In the genomic region with DNA sequence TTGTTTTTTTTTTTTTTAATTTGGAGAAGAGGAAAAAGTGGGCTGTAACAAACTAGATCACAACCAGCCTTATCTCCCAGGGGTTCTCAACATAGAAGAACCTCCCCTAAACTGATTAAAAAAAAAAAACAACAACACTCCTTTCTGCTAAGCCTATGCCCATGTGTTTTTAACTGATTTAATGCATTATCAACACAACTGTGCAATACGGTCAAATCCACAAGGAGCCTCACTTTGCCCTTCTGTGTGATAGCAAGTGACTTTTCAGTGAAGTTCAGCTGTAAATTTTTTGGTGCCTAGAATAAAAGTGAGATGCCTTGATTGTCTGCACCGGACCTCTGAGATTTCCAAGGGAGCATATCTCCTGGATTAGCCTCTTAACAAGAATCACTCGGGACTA, we compare ENCODE assay signal across 20 cellular contexts. TPM values are rescaled to one million over a fixed set of nuclear protein-coding genes. Genes with fewer than 3 reads are reported as not detected.
A peak's percentile ranks its signal among the peaks of the same experiment; 100 is the strongest.
DNase-seq lines count a peak whose midpoint lies in the region; ATAC-seq, FAIRE-seq and TF ChIP-seq lines count a peak whose summit lies in the region.
"Had no signal": no experiment of that assay in that cellular context is flagged by ENCODE, and none has a peak within 500 bp of the region (broad histone marks: within the 10 kb centered on the region; RNA-seq: fewer than 3 reads in every experiment).

No MANE protein-coding gene starts in this region.

- H3K9me3 ChIP-seq in heart left ventricle (no peaks in the 10 kb centered on the region), GM12878 (replicated peaks; ENCODE audit: control insufficient read depth, insufficient read depth, low read length) (no peaks in the 10 kb centered on the region), muscle layer of duodenum (ENCODE audit: control insufficient read depth in 1 of 2, low read length in 2 of 2) (no peaks in the 10 kb centered on the region), upper lobe of right lung (no peaks in the 10 kb centered on the region)
- H3K9me3 ChIP-seq: A549 had no signal

- no peak overlapping the region for H2AFZ ChIP-seq in GM12878 (ENCODE audit: control insufficient read depth, low read depth, low read length)

- FAIRE-seq in GM12878 (lab: Jason Lieb, UNC) = no peak
- FAIRE-seq: A549 had no signal

- SMC1A ChIA-PET in GM12878 (lab: Charles Lee; ENCODE audit: uncharacterized antibody, unreplicated experiment) = interaction anchor here (0.8 kb wide), 1 partner anchor 12 kb away, joined by 3 read pairs; no protein-coding TSS in a partner anchor

- TF ChIP-seq RAD21 in GM12878 (IDR thresholded peaks at IDR 0.05; ENCODE audit: insufficient read depth, low read depth, low read length) = no peak

- H3K4me3 ChIP-seq in heart left ventricle = peak overlapping the region in 10 of 12 donors; percentile 5 to 62 (median 52)
- H3K4me3 ChIP-seq in GM12878 = peak overlapping the region; percentile 25; the same call in 1 of the 2 replicates
- H3K4me3 ChIP-seq in muscle layer of duodenum (ENCODE audit: low read depth in 1 of 2, low read length in 2 of 2) = peak overlapping the region; percentile 45 to 61
- peak overlapping the region; percentile 45 for H3K4me3 ChIP-seq in upper lobe of right lung

- H3K27ac ChIP-seq in heart left ventricle (peak overlapping the region in 4 of 12 donors; percentile 17 to 91 (median 34)), GM12878 (ENCODE audit: control insufficient read depth, insufficient read depth) (no peak overlapping the region), muscle layer of duodenum (ENCODE audit: low read length) (peak overlapping the region; percentile 82), upper lobe of right lung (no peak overlapping the region)
- H3K27ac ChIP-seq: cardiac muscle cell had no signal

- BruUV-seq in GM12878 (replicated peaks; lab: Mats Ljungman, UMichigan) = no TSS peak

- TF ChIP-seq POLR2A in heart left ventricle (IDR thresholded peaks at IDR 0.05) (no peak), GM12878 (IDR thresholded peaks at IDR 0.05; ENCODE audit: low read depth, low read length) (no peak)

- no peaks in the 10 kb centered on the region for H4K20me1 ChIP-seq in GM12878 (ENCODE audit: control insufficient read depth, insufficient read depth)

- CTCF ChIA-PET in GM12878 (lab: Yijun Ruan, JAX) = no interaction called here

- TF ChIP-seq CTCF in heart left ventricle (IDR thresholded peaks at IDR 0.05) = no peak
- TF ChIP-seq CTCF in GM12878 (IDR thresholded peaks at IDR 0.05 in 2 of 3, conservative IDR thresholded peaks at IDR 0.05 in 1 of 3; ENCODE audit: control insufficient read depth in 2 of 3, extremely low read depth in 1 of 3, insufficient read depth in 1 of 3, low read depth in 3 of 3, low read length in 3 of 3) = no peak
- no peak for TF ChIP-seq CTCF in upper lobe of right lung (IDR thresholded peaks at IDR 0.05)

- TF ChIP-seq EP300 in GM12878 (IDR thresholded peaks at IDR 0.05; ENCODE audit: borderline replicate concordance in 1 of 2, control insufficient read depth in 1 of 2, low read depth in 2 of 2, low read length in 2 of 2) = no peak

- RAD21 ChIA-PET in GM12878 (lab: Charles Lee; ENCODE audit: unreplicated experiment) = no interaction called here

- H3K9ac ChIP-seq in GM12878 (ENCODE audit: control insufficient read depth, insufficient read depth, low read length) = no peak overlapping the region

- H3K36me3 ChIP-seq in heart left ventricle = no peaks in the 10 kb centered on the region
- no peaks in the 10 kb centered on the region for H3K36me3 ChIP-seq in GM12878 (ENCODE audit: control insufficient read depth in 2 of 2, insufficient read depth in 2 of 2, low read length in 1 of 2)
- H3K36me3 ChIP-seq in muscle layer of duodenum (ENCODE audit: control insufficient read depth in 1 of 2, insufficient read depth in 2 of 2, low read length in 2 of 2) = no peaks in the 10 kb centered on the region
- no peaks in the 10 kb centered on the region for H3K36me3 ChIP-seq in upper lobe of right lung
- H3K36me3 ChIP-seq: cardiac muscle cell had no signal

- DNase-seq in heart left ventricle (no peak), cardiac septum (ENCODE audit: low spot score) (no peak), GM12878 (ENCODE audit: low read depth, low spot score) (no peak), upper lobe of right lung (no peak), SIG-M5 treated with dmso at 0.1 percent for 504 hours (lab: John Stamatoyannopoulos, UW; ENCODE audit: unreplicated experiment) (no peak), HCEC 1CT (no peak)
- no peak for DNase-seq in stimulated activated CD4-positive, alpha-beta T cell treated with anti-CD3 and anti-CD28 coated beads, Interleukin-12 subunit alpha, Interleukin-12 subunit beta, amount 100 ng/mL, for 4 hours
- DNase-seq: CD8-positive, alpha-beta memory T cell; GF-D8; naive B cell; NCI-H1436 treated with DMSO at 0.1 percent for 48 hours; NCI-H446 treated with DMSO at 0.1 percent for 48 hours; retina; stimulated activated CD4-positive, alpha-beta T cell treated with anti-CD3 and anti-CD28 coated beads, Interleukin-4, amount 100 ng/mL, for 1 hour; T-cell had no signal

- H3K27me3 ChIP-seq in heart left ventricle (peaks cover 0 to 41% (median 15%) of the 10 kb centered on the region in 9 donors), GM12878 (replicated peaks in 1 of 2; ENCODE audit: control insufficient read depth in 2 of 2, insufficient read depth in 2 of 2, low read length in 1 of 2) (peaks cover 9 to 10% of the 10 kb centered on the region in 2 experiments), muscle layer of duodenum (ENCODE audit: low read depth, low read length) (no peaks in the 10 kb centered on the region), upper lobe of right lung (peaks cover 18% of the 10 kb centered on the region)

- in situ Hi-C loops in GM12878 (cut with MboI) = no loop called here

- H3K79me2 ChIP-seq in GM12878 (ENCODE audit: control insufficient read depth, insufficient read depth, low read length) = no peaks in the 10 kb centered on the region

- ATAC-seq in heart left ventricle = no peak
- no peak for ATAC-seq in GM12878
- ATAC-seq in upper lobe of right lung = no peak
- ATAC-seq: Panc1, T-cell had no signal

- intact Hi-C loops in heart left ventricle (cut with DNase I) = loop anchor here in 1 of 10 donors (10.0 kb wide), 1 partner anchor 61 kb away; no protein-coding TSS in a partner anchor
- intact Hi-C loops in cardiac septum (cut with DNase I) = no loop called here
- intact Hi-C loops in GM12878 (cut with micrococcal nuclease; ENCODE audit: unreplicated experiment) = no loop called here
- intact Hi-C loops in upper lobe of right lung (cut with DNase I) = no loop called here

- POLR2A ChIA-PET in GM12878 (lab: Charles Lee) = no interaction called here

- peaks cover 0 to 21% (median 10%) of the 10 kb centered on the region in 12 donors for H3K4me1 ChIP-seq in heart left ventricle
- H3K4me1 ChIP-seq in GM12878 (ENCODE audit: control insufficient read depth, insufficient read depth, low read length) = peaks cover 18% of the 10 kb centered on the region; the same call in 1 of the 2 replicates
- H3K4me1 ChIP-seq in muscle layer of duodenum (ENCODE audit: control insufficient read depth in 1 of 2, insufficient read depth in 2 of 2, low read length in 2 of 2) = peaks cover 0 to 14% of the 10 kb centered on the region in 2 donors
- H3K4me1 ChIP-seq in upper lobe of right lung = peaks cover 13% of the 10 kb centered on the region

- H3K4me2 ChIP-seq in GM12878 (ENCODE audit: control insufficient read depth, insufficient read depth) = peak overlapping the region; percentile 36

- 21 to 45% (median 30%) methylated on average over 3 of the region's 3 CpGs for WGBS in heart left ventricle, 4 donors
- 19% methylated on average over 3 of the region's 3 CpGs for WGBS in GM12878 (ENCODE audit: insufficient coverage, insufficient replicate concordance, low lambda C conversion rate, missing lambda C conversion rate)

RNA-seq across cellular contexts. Expression of a gene that starts 0.6 kb away (rescaled TPM):
- total RNA-seq in heart left ventricle (10 to 100 TPM in 8 of 9 donors, 1 to 10 TPM in 1; 9.8 to 71.9 (median 26.5) TPM), cardiac septum (62.2 TPM), GM12878 (2014; rRNA removed) (under 0.01 and 0.06 TPM in 2 replicates), GM12878 (2014; rRNA removed; fragmentation: Illumina TruSeq; extraction: Trizol) (0.05 and 0.13 TPM in 2 replicates), GM12878 (2021) (0.41 and 0.58 TPM in 2 replicates), upper lobe of right lung (106 TPM)
- polyA plus RNA-seq in heart left ventricle (10 to 100 TPM; 10.1 to 51.7 TPM), GM12878 (2011; rRNA removed) (not detected in 2 replicates), GM12878 (2014; fragmentation: Illumina TruSeq; extraction: Trizol) (0.01 TPM in 1 of 2 replicates, not detected in the other), GM12878 (2014; fragmentation: Nextera tagmentation; extraction: Ambion mirVana) (under 1 TPM; 0.05 to 0.40 TPM), GM12878 (2014; rRNA removed) (0.01 TPM in 1 of 2 replicates, not detected in the other), GM12878 (2016; fragmentation: Nextera tagmentation; extraction: Ambion mirVana) (1 to 10 TPM in 1 of 2 experiments, under 1 TPM in 1; 0.88 to 1.9 TPM)
- not detected in 2 replicates for total RNA-seq in GM12878 (2013; cell fraction: nucleolus; rRNA removed)
- 0.18 TPM for polyA plus RNA-seq in GM12878 (2011; ENCODE audit: low read depth)
- not detected in 2 replicates for polyA plus RNA-seq in GM12878 (2011; cell fraction: cytosol; rRNA removed)
- not detected in 2 replicates for polyA plus RNA-seq in GM12878 (2011; cell fraction: nucleus; rRNA removed)
- polyA plus RNA-seq in GM12878 (2012) = 0.31 and 0.85 TPM in 2 replicates
- not detected in 2 replicates for polyA minus RNA-seq in GM12878 (2011; rRNA and poly(A)+ RNA removed)
- polyA minus RNA-seq in GM12878 (2011; cell fraction: cytosol; rRNA and poly(A)+ RNA removed) = not detected in 2 replicates
- not detected in 2 replicates for polyA minus RNA-seq in GM12878 (2011; cell fraction: nucleus; rRNA and poly(A)+ RNA removed)
- total RNA-seq: CD8-positive, alpha-beta memory T cell; glomerular endothelial cell had no signal

RNA-seq across cellular contexts. Expression of a gene that starts 32.2 kb away (rescaled TPM):
- 10 to 100 TPM; 23.0 to 40.3 (median 28.7) TPM for total RNA-seq in heart left ventricle
- 10 to 100 TPM; 14.1 to 25.0 TPM for polyA plus RNA-seq in heart left ventricle
- 28.1 TPM for total RNA-seq in cardiac septum
- 8.6 and 13.2 TPM in 2 replicates for total RNA-seq in GM12878 (2013; cell fraction: nucleolus; rRNA removed)
- total RNA-seq in GM12878 (2014; rRNA removed) = 38.0 and 43.8 TPM in 2 replicates
- 52.1 and 53.0 TPM in 2 replicates for total RNA-seq in GM12878 (2014; rRNA removed; fragmentation: Illumina TruSeq; extraction: Trizol)
- 30.5 and 33.4 TPM in 2 replicates for total RNA-seq in GM12878 (2021)
- 18.6 TPM for polyA plus RNA-seq in GM12878 (2011; ENCODE audit: low read depth)
- polyA plus RNA-seq in GM12878 (2011; rRNA removed) = 57.8 and 87.4 TPM in 2 replicates
- 15.4 and 20.0 TPM in 2 replicates for polyA plus RNA-seq in GM12878 (2011; cell fraction: cytosol; rRNA removed)
- polyA plus RNA-seq in GM12878 (2011; cell fraction: nucleus; rRNA removed) = 5.6 and 7.0 TPM in 2 replicates
- 25.1 and 34.2 TPM in 2 replicates for polyA plus RNA-seq in GM12878 (2012)
- 52.2 and 70.3 TPM in 2 replicates for polyA plus RNA-seq in GM12878 (2014; fragmentation: Illumina TruSeq; extraction: Trizol)
- 10 to 100 TPM; 52.2 to 55.2 TPM for polyA plus RNA-seq in GM12878 (2014; fragmentation: Nextera tagmentation; extraction: Ambion mirVana)
- 23.6 and 33.7 TPM in 2 replicates for polyA plus RNA-seq in GM12878 (2014; rRNA removed)
- polyA plus RNA-seq in GM12878 (2016; fragmentation: Nextera tagmentation; extraction: Ambion mirVana) = 10 to 100 TPM; 53.4 to 53.9 TPM
- polyA minus RNA-seq in GM12878 (2011; rRNA and poly(A)+ RNA removed) = 19.6 and 49.7 TPM in 2 replicates
- 9.8 and 10.8 TPM in 2 replicates for polyA minus RNA-seq in GM12878 (2011; cell fraction: cytosol; rRNA and poly(A)+ RNA removed)
- polyA minus RNA-seq in GM12878 (2011; cell fraction: nucleus; rRNA and poly(A)+ RNA removed) = 1.2 and 3.8 TPM in 2 replicates
- total RNA-seq in upper lobe of right lung = 30.3 TPM

Comparison
In these comparisons a context has a peak if more than half of its experiments do, and no peak if none do; other contexts are left out.
1. RNA of a gene that starts 0.6 kb away (total RNA-seq): 106 TPM in upper lobe of right lung (single experiment), 62.2 TPM in cardiac septum (single experiment) and 9.8 to 71.9 TPM in heart left ventricle; under 0.01 to 0.58 TPM in GM12878; every median in the first group is over 4 times any median in the second.
2. Peak in every context shown above with its lines, with median percentiles within 50 percentile points of each other: H3K4me3 ChIP-seq.